ENCODE assay signal across 10 cellular contexts in the genomic region with DNA sequence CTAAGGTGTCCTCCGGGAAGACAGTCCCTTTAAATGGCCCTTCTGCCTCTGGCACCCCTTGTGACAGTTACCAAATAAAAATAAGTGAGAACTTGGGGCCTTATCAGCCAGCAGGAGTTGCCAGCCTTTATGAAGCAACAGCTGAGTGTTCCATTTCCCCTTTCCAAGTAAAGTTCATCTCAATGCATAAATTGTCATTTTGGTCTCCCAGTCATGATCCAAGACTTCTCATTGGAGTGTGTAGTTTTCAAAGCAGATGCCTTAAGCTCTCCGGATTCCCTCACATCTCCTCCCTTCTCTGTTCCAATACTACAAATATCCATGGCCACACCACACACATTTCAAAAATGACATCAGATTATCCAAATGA. TPM values are rescaled to one million over a fixed set of nuclear protein-coding genes. Genes with fewer than 3 reads are reported as not detected.
DNase-seq lines count a peak whose midpoint lies in the region; ATAC-seq and TF ChIP-seq lines count a peak whose summit lies in the region.
"Had no signal": no experiment of that assay in that cellular context is flagged by ENCODE, and none has a peak within 500 bp of the region (broad histone marks: within the 10 kb centered on the region; RNA-seq: fewer than 3 reads in every experiment).

No MANE protein-coding gene starts in this region.

- H3K79me2 ChIP-seq in osteoblast (ENCODE audit: insufficient read depth, low read length): no peaks in the 10 kb centered on the region

- H3K9me3 ChIP-seq in osteoblast (ENCODE audit: low read depth, low read length): no peaks in the 10 kb centered on the region
- H3K9me3 ChIP-seq: thyroid gland had no signal

- peaks cover 72% of the 10 kb centered on the region for H3K27me3 Mint-ChIP-seq in T-helper 1 cell treated with Interleukin-12 subunit alpha and Interleukin-12 subunit beta and Interleukin-4 antibody, amounts not matched to agents 30 μg/mL and 1 μg/mL, for 36 hours (ENCODE audit: low read depth)
- peaks cover 9% of the 10 kb centered on the region for H3K27me3 Mint-ChIP-seq in central memory CD8-positive, alpha-beta T cell

- H3K9me3 Mint-ChIP-seq in T-helper 1 cell treated with Interleukin-12 subunit alpha and Interleukin-12 subunit beta and Interleukin-4 antibody, amounts not matched to agents 30 μg/mL and 1 μg/mL, for 36 hours: no peaks in the 10 kb centered on the region
- no peaks in the 10 kb centered on the region for H3K9me3 Mint-ChIP-seq in central memory CD8-positive, alpha-beta T cell

- H3K27ac Mint-ChIP-seq in T-helper 1 cell treated with Interleukin-12 subunit alpha and Interleukin-12 subunit beta and Interleukin-4 antibody, amounts not matched to agents 30 μg/mL and 1 μg/mL, for 36 hours: no peak overlapping the region
- no peak overlapping the region for H3K27ac Mint-ChIP-seq in central memory CD8-positive, alpha-beta T cell (ENCODE audit: low read depth)

- H3K36me3 Mint-ChIP-seq in T-helper 1 cell treated with Interleukin-12 subunit alpha and Interleukin-12 subunit beta and Interleukin-4 antibody, amounts not matched to agents 30 μg/mL and 1 μg/mL, for 36 hours (ENCODE audit: low read depth): peaks cover 9% of the 10 kb centered on the region
- H3K36me3 Mint-ChIP-seq in central memory CD8-positive, alpha-beta T cell (ENCODE audit: insufficient read depth): peaks cover 16% of the 10 kb centered on the region

- H3K4me3 Mint-ChIP-seq in T-helper 1 cell treated with Interleukin-12 subunit alpha and Interleukin-12 subunit beta and Interleukin-4 antibody, amounts not matched to agents 30 μg/mL and 1 μg/mL, for 36 hours: peak overlapping the region; percentile 6
- H3K4me3 Mint-ChIP-seq in central memory CD8-positive, alpha-beta T cell: peak overlapping the region; percentile 89

- no peaks in the 10 kb centered on the region for H4K20me1 ChIP-seq in osteoblast (ENCODE audit: insufficient read depth, low read length)

- no peak overlapping the region for H3K27ac ChIP-seq in osteoblast (ENCODE audit: low read depth, low read length)
- H3K27ac ChIP-seq: thyroid gland had no signal

- DNase-seq in T-helper 1 cell: no peak
- peak; percentile 26 for DNase-seq in NOMO-1 treated with dmso at 0.1 percent for 144 hours (lab: John Stamatoyannopoulos, UW; ENCODE audit: unreplicated experiment)
- no peak for DNase-seq in central memory CD8-positive, alpha-beta T cell (ENCODE audit: low spot score in 2 of 2)
- DNase-seq in osteoblast (ENCODE audit: insufficient read length, low spot score, missing footprints): no peak
- DNase-seq in epidermal melanocyte (ENCODE audit: insufficient read length, low spot score): no peak
- DNase-seq in activated naive CD4-positive, alpha-beta T cell (lab: John Stamatoyannopoulos, UW): no peak
- DNase-seq: thyroid gland had no signal

- peak overlapping the region; percentile 79 for H2AFZ ChIP-seq in osteoblast (ENCODE audit: low read length)

- peaks cover 32% of the 10 kb centered on the region for H3K4me1 Mint-ChIP-seq in T-helper 1 cell treated with Interleukin-12 subunit alpha and Interleukin-12 subunit beta and Interleukin-4 antibody, amounts not matched to agents 30 μg/mL and 1 μg/mL, for 36 hours (ENCODE audit: low read depth)
- peaks cover 45% of the 10 kb centered on the region for H3K4me1 Mint-ChIP-seq in central memory CD8-positive, alpha-beta T cell

- no peak for TF ChIP-seq CTCF in osteoblast (IDR thresholded peaks at IDR 0.05; ENCODE audit: extremely low read depth, low read depth, low read length)

- no peak for ATAC-seq in central memory CD8-positive, alpha-beta T cell (replicated peaks; ENCODE audit: extremely low read depth, poor library complexity, severe bottlenecking)
- ATAC-seq in GM21528 (IDR thresholded peaks at IDR 0.05; ENCODE audit: low FRiP score, unreplicated experiment): no peak
- ATAC-seq: left lobe of liver had no signal

- H3K4me2 ChIP-seq in osteoblast (ENCODE audit: insufficient read depth, low read length): peak overlapping the region; percentile 99

- H3K36me3 ChIP-seq in osteoblast (ENCODE audit: insufficient read depth, low read length): no peaks in the 10 kb centered on the region
- H3K36me3 ChIP-seq: thyroid gland had no signal

- peaks cover 13% of the 10 kb centered on the region for H3K27me3 ChIP-seq in osteoblast (ENCODE audit: insufficient read depth, low read length)
- H3K27me3 ChIP-seq: thyroid gland had no signal

- peaks cover 31% of the 10 kb centered on the region for H3K4me1 ChIP-seq in osteoblast (ENCODE audit: insufficient read depth, low read length)

- no peak overlapping the region for H3K4me3 ChIP-seq in osteoblast (ENCODE audit: insufficient read depth, low read length)
- H3K4me3 ChIP-seq: thyroid gland had no signal

RNA-seq across cellular contexts. Expression of a gene that starts 4.0 kb away (rescaled TPM):
- total RNA-seq in osteoblast: 3.3 and 7.7 TPM in 2 replicates
